ENCODE assay signal across 16 cellular contexts in the genomic region with DNA sequence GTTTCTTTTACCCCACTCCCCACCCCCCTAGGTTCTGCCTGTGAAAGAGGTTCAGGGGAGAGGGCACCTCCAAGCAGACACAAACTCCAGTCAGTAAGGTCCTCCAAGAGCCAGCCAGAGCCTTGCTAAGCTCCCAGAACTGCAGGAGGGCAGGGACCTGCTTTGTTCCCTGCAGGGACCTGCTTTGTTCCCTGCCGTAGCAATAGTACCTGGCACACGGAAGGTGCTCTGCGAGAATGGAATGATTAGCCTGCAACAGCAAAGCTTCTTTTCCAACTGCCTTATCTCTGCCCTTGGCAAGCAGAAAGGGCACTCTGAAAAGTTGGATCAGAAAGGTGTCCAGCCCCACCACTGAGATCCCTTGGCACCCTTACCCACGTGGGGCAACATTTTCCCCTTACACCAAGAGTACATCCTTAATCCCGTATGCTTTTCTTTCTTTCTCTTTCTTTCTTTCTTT. TPM values are rescaled to one million over a fixed set of nuclear protein-coding genes. Genes with fewer than 3 reads are reported as not detected.
DNase-seq lines count a peak whose midpoint lies in the region; ATAC-seq and TF ChIP-seq lines count a peak whose summit lies in the region.
"Had no signal": no experiment of that assay in that cellular context is flagged by ENCODE, and none has a peak within 500 bp of the region (broad histone marks: within the 10 kb centered on the region; RNA-seq: fewer than 3 reads in every experiment).

No MANE protein-coding gene starts in this region.

- H3K4me3 ChIP-seq in HFF-Myc (replicated peaks; ENCODE audit: low read depth, low read length) (peak overlapping the region; percentile 53), adrenal gland (peak overlapping the region in 1 of 4 donors; percentile 61), left lung (peak overlapping the region in 1 of 2 donors; percentile 56)
- H3K4me3 ChIP-seq: BLaER1 had no signal

- no peaks in the 10 kb centered on the region for H3K36me3 Mint-ChIP-seq in CD4-positive, alpha-beta T cell (ENCODE audit: low read depth)
- H3K36me3 Mint-ChIP-seq: activated CD4-positive, alpha-beta memory T cell treated with anti-CD3 and anti-CD28 coated beads for 36 hours; mesothelial cell of epicardium had no signal

- H3K27me3 Mint-ChIP-seq in CD4-positive, alpha-beta T cell: peaks cover 89% of the 10 kb centered on the region

- H3K27ac Mint-ChIP-seq in CD4-positive, alpha-beta T cell: no peak overlapping the region
- H3K27ac Mint-ChIP-seq: activated CD4-positive, alpha-beta memory T cell treated with anti-CD3 and anti-CD28 coated beads for 36 hours; mesothelial cell of epicardium; stimulated activated naive CD8-positive, alpha-beta T cell treated with anti-CD3 and anti-CD28 coated beads, Interleukin-15, Interleukin-2, amounts not matched to agents 100 ng/mL and 50 ng/mL, for 24 hours; T-helper 2 cell treated with Interferon-gamma antibody and Interleukin-4, amounts not matched to agents 5 μg/mL and 100 μg/mL, for 36 hours had no signal

- CTCF ChIA-PET in CD4-positive, alpha-beta T cell (lab: Charles Lee): no interaction called here

- no peak for TF ChIP-seq CTCF in CD4-positive, alpha-beta T cell (IDR thresholded peaks at IDR 0.05)
- no peak for TF ChIP-seq CTCF in HFF-Myc (IDR thresholded peaks at IDR 0.05; ENCODE audit: low read depth, low read length, missing control alignments)
- no peak for TF ChIP-seq CTCF in adrenal gland (IDR thresholded peaks at IDR 0.05)
- TF ChIP-seq CTCF in left lung (IDR thresholded peaks at IDR 0.05): no peak

- POLR2A ChIA-PET in CD4-positive, alpha-beta T cell (lab: Charles Lee): no interaction called here

- TF ChIP-seq POLR2A in adrenal gland (IDR thresholded peaks at IDR 0.05): peak in 1 of 2 donors; percentile 49

- H3K4me1 ChIP-seq in adrenal gland (replicated peaks in 1 of 2) (peaks cover 19 to 28% of the 10 kb centered on the region in 2 donors), left lung (peaks cover 4 to 19% of the 10 kb centered on the region in 2 donors)
- H3K4me1 ChIP-seq: BLaER1 had no signal

- H3K9me3 ChIP-seq in CD4-positive, alpha-beta T cell (ENCODE audit: control insufficient read depth, low read length): no peaks in the 10 kb centered on the region
- H3K9me3 ChIP-seq in adrenal gland (replicated peaks in 1 of 3): no peaks in the 10 kb centered on the region
- H3K9me3 ChIP-seq in left lung: no peaks in the 10 kb centered on the region
- H3K9me3 ChIP-seq: BLaER1 had no signal

- H3K27ac ChIP-seq in CD4-positive, alpha-beta T cell (ENCODE audit: low read depth, low read length): no peak overlapping the region
- peak overlapping the region in 4 of 5 donors; percentile 11 to 58 (median 34) for H3K27ac ChIP-seq in adrenal gland
- H3K27ac ChIP-seq in left lung: no peak overlapping the region
- H3K27ac ChIP-seq: BLaER1 had no signal

- no peak for ATAC-seq in CD4-positive, alpha-beta T cell (ENCODE audit: poor library complexity)
- ATAC-seq in left lung: peak; percentile 5
- no peak for ATAC-seq in HG02798 (IDR thresholded peaks at IDR 0.05; ENCODE audit: poor library complexity, unreplicated experiment)
- ATAC-seq in GM21576 (IDR thresholded peaks at IDR 0.05; ENCODE audit: unreplicated experiment): no peak

- H3K9me3 Mint-ChIP-seq in CD4-positive, alpha-beta T cell: no peaks in the 10 kb centered on the region
- H3K9me3 Mint-ChIP-seq: activated CD4-positive, alpha-beta memory T cell treated with anti-CD3 and anti-CD28 coated beads for 36 hours; mesothelial cell of epicardium; stimulated activated naive CD8-positive, alpha-beta T cell treated with anti-CD3 and anti-CD28 coated beads, Interleukin-15, Interleukin-2, amounts not matched to agents 100 ng/mL and 50 ng/mL, for 24 hours; T-helper 2 cell treated with Interferon-gamma antibody and Interleukin-4, amounts not matched to agents 5 μg/mL and 100 μg/mL, for 36 hours had no signal

- H3K36me3 ChIP-seq in adrenal gland (replicated peaks in 1 of 2) (no peaks in the 10 kb centered on the region), left lung (no peaks in the 10 kb centered on the region)
- H3K36me3 ChIP-seq: BLaER1 had no signal

- no peaks in the 10 kb centered on the region for H3K4me1 Mint-ChIP-seq in CD4-positive, alpha-beta T cell (ENCODE audit: low read depth)
- H3K4me1 Mint-ChIP-seq: mesothelial cell of epicardium had no signal

- H3K27me3 ChIP-seq in CD4-positive, alpha-beta T cell (ENCODE audit: control insufficient read depth, insufficient read depth, low read length): peaks cover 42% of the 10 kb centered on the region
- H3K27me3 ChIP-seq in adrenal gland: no peaks in the 10 kb centered on the region
- H3K27me3 ChIP-seq in left lung: peaks cover 0 to 43% of the 10 kb centered on the region in 2 donors
- H3K27me3 ChIP-seq: BLaER1 had no signal

- WGBS in adrenal gland, 4 donors: 39 to 51% (median 42%) methylated on average over 3 to 5 of the region's 5 CpGs

- no peak for DNase-seq in CD4-positive, alpha-beta T cell
- DNase-seq in HFF-Myc (ENCODE audit: extremely low read depth, low read depth) (no peak), adrenal gland (peak in 5 of 7 donors; percentile 47 to 61 (median 54)), left lung (no peak), NCI-H446 (lab: John Stamatoyannopoulos, UW) (no peak)
- no peak for DNase-seq in stimulated activated CD4-positive, alpha-beta T cell treated with anti-CD3 and anti-CD28 coated beads, Interleukin-4, amount 100 ng/mL, for 24 hours
- DNase-seq: activated CD4-positive, alpha-beta memory T cell treated with anti-CD3 and anti-CD28 coated beads for 36 hours; activated effector memory CD4-positive, alpha-beta T cell treated with anti-CD3 and anti-CD28 coated beads, Interleukin-2, amount 50 U/mL, for 16 hours; Karpas-422; NCI-H2081 treated with DMSO at 0.1 percent for 48 hours had no signal

- intact Hi-C loops in CD4-positive, alpha-beta T cell (cut with DNase I, micrococcal nuclease): no loop called here
- intact Hi-C loops in adrenal gland (cut with DNase I) (no loop called here), left lung (cut with DNase I) (no loop called here)

- H3K4me3 Mint-ChIP-seq in CD4-positive, alpha-beta T cell: peak overlapping the region; percentile 2
- H3K4me3 Mint-ChIP-seq: activated CD4-positive, alpha-beta memory T cell treated with anti-CD3 and anti-CD28 coated beads for 36 hours; stimulated activated naive CD8-positive, alpha-beta T cell treated with anti-CD3 and anti-CD28 coated beads, Interleukin-15, Interleukin-2, amounts not matched to agents 100 ng/mL and 50 ng/mL, for 24 hours; T-helper 2 cell treated with Interferon-gamma antibody and Interleukin-4, amounts not matched to agents 5 μg/mL and 100 μg/mL, for 36 hours had no signal

RNA-seq across cellular contexts. Expression of gene PAQR5, which starts 1.4 kb away (rescaled TPM):
- total RNA-seq in CD4-positive, alpha-beta T cell: not detected
- total RNA-seq in adrenal gland: 10 to 100 TPM; 31.8 to 78.2 (median 51.7) TPM
- 10 to 100 TPM; 11.7 to 28.0 (median 13.6) TPM for polyA plus RNA-seq in adrenal gland
- total RNA-seq in left lung: 10 to 100 TPM; 15.7 to 17.7 TPM

Comparison
In these comparisons a context has a peak if more than half of its experiments do, and no peak if none do; other contexts are left out.
1. DNase-seq: peak in adrenal gland (5 of 7); none in CD4-positive, alpha-beta T cell (0 of 10), HFF-Myc (single experiment), left lung (0 of 2), NCI-H446 (0 of 2) and stimulated activated CD4-positive, alpha-beta T cell treated with anti-CD3 and anti-CD28 coated beads, Interleukin-4, amount 100 ng/mL, for 24 hours (single experiment).
2. H3K27ac ChIP-seq: peak in adrenal gland (4 of 5); none in CD4-positive, alpha-beta T cell (single experiment) and left lung (0 of 2).
3. RNA of gene PAQR5, which starts 1.4 kb away (total RNA-seq): 31.8 to 78.2 TPM in adrenal gland and 15.7 to 17.7 TPM in left lung; not detected in CD4-positive, alpha-beta T cell; every median in the first group is over 10 times any median in the second.